Comparison of ENCODE assay signal across 13 cellular contexts in the genomic region with DNA sequence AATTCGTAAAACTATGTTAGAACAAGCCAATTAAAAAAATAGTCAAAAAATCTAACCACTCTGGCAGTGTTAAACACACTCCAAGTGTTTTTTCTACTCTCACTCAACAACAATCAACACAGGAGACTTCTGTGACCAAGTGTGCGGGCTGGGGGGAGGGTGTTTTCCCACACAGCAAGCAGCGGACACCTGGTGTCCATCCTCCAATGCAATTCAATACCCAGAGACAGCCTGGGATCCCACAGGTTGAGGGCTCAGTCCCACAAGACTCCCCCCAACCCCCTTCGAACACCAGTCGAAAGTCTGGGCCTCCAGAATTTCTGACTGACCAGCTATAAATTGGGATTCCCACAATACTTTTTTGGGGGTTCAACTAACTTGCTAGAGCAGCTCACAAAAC.
"Had no signal": no experiment of that assay in that cellular context is flagged by ENCODE, and none has a peak within 500 bp of the region (broad histone marks: within the 10 kb centered on the region; RNA-seq: fewer than 3 reads in every experiment).

No MANE protein-coding gene starts in this region.

- H3K27me3 ChIP-seq: foreskin keratinocyte, upper lobe of right lung had no signal

- ATAC-seq: foreskin keratinocyte, T-cell, upper lobe of right lung had no signal

- H3K9me3 ChIP-seq: upper lobe of right lung had no signal

- H3K4me1 ChIP-seq: foreskin keratinocyte, parathyroid adenoma, upper lobe of right lung had no signal

- H3K27ac Mint-ChIP-seq: stimulated activated naive CD8-positive, alpha-beta T cell treated with anti-CD3 and anti-CD28 coated beads, Interleukin-15, Interleukin-2, amounts not matched to agents 100 ng/mL and 50 ng/mL, for 24 hours had no signal

- H3K4me3 ChIP-seq: dorsolateral prefrontal cortex, upper lobe of right lung had no signal

- H2AFZ ChIP-seq: parathyroid adenoma had no signal

- H3K9me3 Mint-ChIP-seq: stimulated activated naive CD8-positive, alpha-beta T cell treated with anti-CD3 and anti-CD28 coated beads, Interleukin-15, Interleukin-2, amounts not matched to agents 100 ng/mL and 50 ng/mL, for 24 hours; T-cell had no signal

- H3K27ac ChIP-seq: foreskin keratinocyte, parathyroid adenoma, upper lobe of right lung had no signal

- H3K4me3 Mint-ChIP-seq: stimulated activated naive CD8-positive, alpha-beta T cell treated with anti-CD3 and anti-CD28 coated beads, Interleukin-15, Interleukin-2, amounts not matched to agents 100 ng/mL and 50 ng/mL, for 24 hours; T-cell had no signal

- H3K9ac ChIP-seq: parathyroid adenoma had no signal

- DNase-seq: activated CD4-positive, alpha-beta T cell treated with anti-CD3 and anti-CD28 coated beads, Interleukin-2, amount 50 U/mL, for 4 hours; activated CD4-positive, CD25-positive, alpha-beta regulatory T cell; activated gamma-delta T cell treated with Interleukin-2 at 50 U/mL for 16 hours; activated T-cell treated with anti-CD3 and anti-CD28 coated beads, Interleukin-2, amount 50 U/mL, for 48 hours; dorsolateral prefrontal cortex; foreskin keratinocyte; head of caudate nucleus; kidney glomerular epithelial cell; stimulated activated CD4-positive, alpha-beta T cell treated with anti-CD3 and anti-CD28 coated beads, Interleukin-4, amount 100 ng/mL, for 1 hour; T-cell; upper lobe of right lung had no signal

- H3K79me2 ChIP-seq: parathyroid adenoma had no signal

- H3K27me3 Mint-ChIP-seq: stimulated activated naive CD8-positive, alpha-beta T cell treated with anti-CD3 and anti-CD28 coated beads, Interleukin-15, Interleukin-2, amounts not matched to agents 100 ng/mL and 50 ng/mL, for 24 hours; T-cell had no signal
